Comparison of ENCODE assay signal across 9 cellular contexts in the genomic region with DNA sequence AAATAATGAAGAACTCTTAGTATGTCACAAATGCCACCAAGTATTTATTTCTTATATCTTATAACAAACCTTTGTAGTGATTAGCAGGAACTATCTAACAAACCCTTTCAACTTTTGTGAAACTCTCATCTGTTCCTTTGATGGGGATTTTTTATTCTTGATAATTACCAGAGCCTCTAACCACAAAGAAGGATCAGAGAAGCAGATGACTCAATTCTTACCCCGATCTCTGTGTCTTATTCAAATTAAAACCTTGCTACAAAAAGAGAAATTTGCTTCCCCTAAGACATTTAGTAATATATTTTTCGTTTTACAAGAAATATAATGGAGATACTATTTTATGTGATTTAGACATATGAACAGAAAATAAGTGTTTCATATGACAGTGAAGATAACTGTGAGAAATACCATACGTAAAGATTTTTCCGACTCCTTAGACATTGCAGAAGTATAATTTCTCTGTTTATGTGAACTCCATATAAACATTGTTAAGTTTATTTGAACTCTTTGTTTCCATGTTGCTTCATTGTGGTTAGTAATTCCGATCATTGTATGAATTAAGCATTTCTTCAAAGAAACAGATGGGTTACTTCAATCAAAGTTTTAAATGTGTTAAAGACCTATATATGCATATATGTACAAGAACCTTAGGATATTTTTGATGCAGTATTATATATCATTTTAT.
DNase-seq lines count a peak whose midpoint lies in the region; ATAC-seq and TF ChIP-seq lines count a peak whose summit lies in the region.
"Had no signal": no experiment of that assay in that cellular context is flagged by ENCODE, and none has a peak within 500 bp of the region (broad histone marks: within the 10 kb centered on the region; RNA-seq: fewer than 3 reads in every experiment).

No MANE protein-coding gene starts in this region.

- CTCF ChIA-PET in OCI-LY7 (lab: Charles Lee; ENCODE audit: unreplicated experiment): no interaction called here
- CTCF ChIA-PET in Calu3 (lab: Charles Lee): no interaction called here

- H3K79me2 ChIP-seq in OCI-LY7 (ENCODE audit: insufficient read depth, low read depth, low read length): no peaks in the 10 kb centered on the region

- H2AFZ ChIP-seq in OCI-LY7 (ENCODE audit: low read length): peak overlapping the region; percentile 88

- H3K4me3 Mint-ChIP-seq in Calu3 (ENCODE audit: low read depth, unreplicated experiment) (no peak overlapping the region), CD14-positive monocyte (no peak overlapping the region)

- ATAC-seq in GM18873 (IDR thresholded peaks at IDR 0.05; ENCODE audit: low FRiP score, unreplicated experiment) (peak; percentile 96), HG02798 (IDR thresholded peaks at IDR 0.05; ENCODE audit: poor library complexity, unreplicated experiment) (peak; percentile 74)

- TF ChIP-seq CTCF in AG09319 (IDR thresholded peaks at IDR 0.05; ENCODE audit: low read depth, low read length) (no peak), OCI-LY7 (conservative IDR thresholded peaks at IDR 0.05; ENCODE audit: low read length) (no peak), Calu3 (IDR thresholded peaks at IDR 0.05; ENCODE audit: unreplicated experiment) (no peak), CD14-positive monocyte (IDR thresholded peaks at IDR 0.05) (no peak)

- no TSS peak for BruUV-seq in OCI-LY7 (replicated peaks; lab: Mats Ljungman, UMichigan)
- BruUV-seq in Calu3 (replicated peaks; lab: Mats Ljungman, UMichigan): no TSS peak

- H3K4me3 ChIP-seq in OCI-LY7 (ENCODE audit: low read depth, low read length, poor library complexity, severe bottlenecking): no peak overlapping the region
- H3K4me3 ChIP-seq: SK-N-MC had no signal

- DNase-seq in AG09319 (ENCODE audit: extremely low read depth, low read depth) (peak; percentile 7), OCI-LY7 (ENCODE audit: low spot score) (peak; percentile 36), Calu3 (no peak), amygdala (lab: John Stamatoyannopoulos, UW) (no peak), CD14-positive monocyte (ENCODE audit: low spot score) (no peak), G401 (ENCODE audit: low spot score) (no peak)

- H3K36me3 Mint-ChIP-seq in Calu3 (ENCODE audit: insufficient read depth, unreplicated experiment): no peaks in the 10 kb centered on the region
- H3K36me3 Mint-ChIP-seq in CD14-positive monocyte: no peaks in the 10 kb centered on the region

- no peaks in the 10 kb centered on the region for H4K20me1 ChIP-seq in OCI-LY7 (ENCODE audit: insufficient read depth, low read length)

- POLR2A ChIA-PET in OCI-LY7 (lab: Charles Lee): interaction anchor here (0.5 to 1.4 kb wide), 8 partner anchors 8 to 250 kb away, joined by 3 to 5 read pairs (median 4); no protein-coding TSS in a partner anchor

- H3K4me1 ChIP-seq in OCI-LY7 (ENCODE audit: insufficient read depth, low read length, poor library complexity, severe bottlenecking): peaks cover 20% of the 10 kb centered on the region

- H3K27me3 Mint-ChIP-seq in Calu3 (ENCODE audit: unreplicated experiment) (no peaks in the 10 kb centered on the region), CD14-positive monocyte (ENCODE audit: low read depth in 3 of 3) (peaks cover 0 to 2% (median 0%) of the 10 kb centered on the region in 3 donors)

- no peaks in the 10 kb centered on the region for H3K9me2 ChIP-seq in OCI-LY7 (ENCODE audit: insufficient read depth, low read length)

- H3K36me3 ChIP-seq in OCI-LY7 (ENCODE audit: insufficient read depth, low read length): no peaks in the 10 kb centered on the region; the same call in 1 of the 2 replicates

- peak overlapping the region; percentile 48 for H3K4me2 ChIP-seq in OCI-LY7 (ENCODE audit: low read length)

- peaks cover 5% of the 10 kb centered on the region; the same call in 1 of the 2 replicates for H3K9me3 ChIP-seq in OCI-LY7 (ENCODE audit: low read length)

- H3K9me3 Mint-ChIP-seq in Calu3 (ENCODE audit: low read depth, unreplicated experiment) (no peaks in the 10 kb centered on the region), CD14-positive monocyte (peaks cover 0 to 9% (median 2%) of the 10 kb centered on the region in 7 donors)

- in situ Hi-C loops in G401 (cut with HindIII; ENCODE audit: low sequenced_read_pairs): no loop called here

- H3K27ac Mint-ChIP-seq in Calu3 (ENCODE audit: unreplicated experiment) (no peak overlapping the region), CD14-positive monocyte (no peak overlapping the region)

- intact Hi-C loops in OCI-LY7 (cut with micrococcal nuclease; ENCODE audit: unreplicated experiment): no loop called here
- intact Hi-C loops in Calu3 (cut with micrococcal nuclease; ENCODE audit: unreplicated experiment): no loop called here
- intact Hi-C loops in CD14-positive monocyte (cut with micrococcal nuclease): no loop called here

- H3K4me1 Mint-ChIP-seq in Calu3 (ENCODE audit: low read depth, unreplicated experiment) (no peaks in the 10 kb centered on the region), CD14-positive monocyte (no peaks in the 10 kb centered on the region)

- H3K27ac ChIP-seq in OCI-LY7 (ENCODE audit: low read depth, low read length, poor library complexity, severe bottlenecking): no peak overlapping the region
- H3K27ac ChIP-seq: SK-N-MC had no signal

Comparison
In these comparisons a context has a peak if more than half of its experiments do, and no peak if none do; other contexts are left out.
1. DNase-seq: peak in AG09319 (single experiment) and OCI-LY7 (single experiment); none in Calu3 (single experiment), amygdala (0 of 56), CD14-positive monocyte (single experiment) and G401 (single experiment).